ENCODE assay signal across 9 cellular contexts in the genomic region with DNA sequence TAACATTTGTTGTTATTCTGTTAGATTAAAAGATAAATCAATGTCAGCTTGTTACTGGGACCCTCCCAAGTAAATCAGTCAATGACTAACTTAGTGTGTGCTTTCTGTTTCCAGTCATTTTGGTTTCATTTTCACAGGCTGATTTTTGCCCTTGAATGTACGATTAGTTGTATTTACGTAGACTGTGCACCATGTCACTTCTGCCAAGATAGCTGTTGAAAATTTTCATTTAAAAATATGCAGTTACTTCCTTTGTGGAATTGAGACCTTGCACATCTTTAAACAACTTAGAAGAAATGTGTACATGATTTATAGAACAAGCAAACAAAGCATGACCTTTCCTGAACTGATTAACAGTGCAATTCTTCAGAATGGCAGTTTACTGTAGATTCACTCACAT.
DNase-seq lines count a peak whose midpoint lies in the region; ATAC-seq, FAIRE-seq and TF ChIP-seq lines count a peak whose summit lies in the region.
"Had no signal": no experiment of that assay in that cellular context is flagged by ENCODE, and none has a peak within 500 bp of the region (broad histone marks: within the 10 kb centered on the region; RNA-seq: fewer than 3 reads in every experiment).

No MANE protein-coding gene starts in this region.

- H3K27ac ChIP-seq in A549 = peak overlapping the region; percentile 44 to 53; a peak in 4 of 6 replicates
- H3K27ac ChIP-seq in esophagus squamous epithelium = no peak overlapping the region

- H3K4me3 ChIP-seq in A549 = no peak overlapping the region
- no peak overlapping the region for H3K4me3 ChIP-seq in fibroblast of the aortic adventitia (ENCODE audit: low read depth, low read length)
- H3K4me3 ChIP-seq in esophagus squamous epithelium = peak overlapping the region in 1 of 4 donors; percentile 41

- 5% methylated on average over 2 of the region's 2 CpGs for WGBS in A549 (ENCODE audit: missing lambda C conversion rate)
- WGBS in esophagus squamous epithelium, 2 donors = 27 to 37% methylated on average over 2 of the region's 2 CpGs

- CTCF ChIA-PET in A549 (lab: Yijun Ruan, JAX) = no interaction called here
- CTCF ChIA-PET in activated CD4-positive, alpha-beta T cell treated with anti-CD3 and anti-CD28 coated beads for 36 hours (lab: Charles Lee) = no interaction called here

- no peak for TF ChIP-seq RAD21 in A549 (conservative IDR thresholded peaks at IDR 0.05 in 1 of 2, IDR thresholded peaks at IDR 0.05 in 1 of 2)

- H3K27me3 Mint-ChIP-seq in T-helper 17 cell = no peaks in the 10 kb centered on the region
- peaks cover 3% of the 10 kb centered on the region for H3K27me3 Mint-ChIP-seq in activated CD4-positive, alpha-beta T cell treated with anti-CD3 and anti-CD28 coated beads for 36 hours
- H3K27me3 Mint-ChIP-seq: CD4-positive, CD25-positive, alpha-beta regulatory T cell had no signal

- H3K4me1 Mint-ChIP-seq in T-helper 17 cell = peaks cover 2% of the 10 kb centered on the region
- H3K4me1 Mint-ChIP-seq in activated CD4-positive, alpha-beta T cell treated with anti-CD3 and anti-CD28 coated beads for 36 hours = no peaks in the 10 kb centered on the region
- H3K4me1 Mint-ChIP-seq: CD4-positive, CD25-positive, alpha-beta regulatory T cell had no signal

- ATAC-seq in A549 = no peak
- ATAC-seq in GM21367 (IDR thresholded peaks at IDR 0.05; ENCODE audit: unreplicated experiment) = peak; percentile 82
- peak; percentile 77 for ATAC-seq in HG03558 (IDR thresholded peaks at IDR 0.05; ENCODE audit: extremely low read depth, unreplicated experiment)
- ATAC-seq in T-helper 17 cell = no peak
- ATAC-seq in activated CD4-positive, alpha-beta T cell treated with anti-CD3 and anti-CD28 coated beads for 36 hours = no peak

- peaks cover 14% of the 10 kb centered on the region; the same call in 1 of the 3 replicates for H3K4me1 ChIP-seq in A549
- H3K4me1 ChIP-seq in esophagus squamous epithelium = peaks cover 0 to 11% (median 10%) of the 10 kb centered on the region in 3 donors

- no peaks in the 10 kb centered on the region for H3K36me3 ChIP-seq in esophagus squamous epithelium

- TF ChIP-seq CTCF in A549 (IDR thresholded peaks at IDR 0.05) = no peak
- no peak for TF ChIP-seq CTCF in fibroblast of the aortic adventitia (IDR thresholded peaks at IDR 0.05; ENCODE audit: insufficient read depth, low read length)
- TF ChIP-seq CTCF in esophagus squamous epithelium (IDR thresholded peaks at IDR 0.05) = no peak

- intact Hi-C loops in activated CD4-positive, alpha-beta T cell treated with anti-CD3 and anti-CD28 coated beads for 36 hours (cut with DNase I, micrococcal nuclease) = no loop called here
- intact Hi-C loops in esophagus squamous epithelium (cut with DNase I) = no loop called here

- no peak overlapping the region for H3K27ac Mint-ChIP-seq in T-helper 17 cell
- no peak overlapping the region for H3K27ac Mint-ChIP-seq in activated CD4-positive, alpha-beta T cell treated with anti-CD3 and anti-CD28 coated beads for 36 hours
- H3K27ac Mint-ChIP-seq: CD4-positive, CD25-positive, alpha-beta regulatory T cell had no signal

- DNase-seq in A549 (ENCODE audit: low read depth in 1 of 2, low spot score in 1 of 2) (peak in 1 of 2 experiments; percentile 12), fibroblast of the aortic adventitia (ENCODE audit: low read depth) (peak; percentile 72), NCI-H2029 treated with DMSO at 0.1 percent for 48 hours (lab: John Stamatoyannopoulos, UW) (no peak), T-helper 17 cell (no peak), esophagus squamous epithelium (lab: John Stamatoyannopoulos, UW) (no peak)
- DNase-seq in activated CD4-positive, alpha-beta T cell treated with anti-CD3 and anti-CD28 coated beads for 36 hours = no peak

- H3K4me2 ChIP-seq in A549 = peak overlapping the region; percentile 74

- POLR2A ChIA-PET in A549 (lab: Yijun Ruan, JAX) = no interaction called here
- POLR2A ChIA-PET in activated CD4-positive, alpha-beta T cell treated with anti-CD3 and anti-CD28 coated beads for 36 hours (lab: Charles Lee) = no interaction called here

- TF ChIP-seq POLR2A in A549 (IDR thresholded peaks at IDR 0.05; ENCODE audit: low read length) (no peak), esophagus squamous epithelium (IDR thresholded peaks at IDR 0.05) (no peak)

- H3K4me3 Mint-ChIP-seq in T-helper 17 cell = no peak overlapping the region
- no peak overlapping the region for H3K4me3 Mint-ChIP-seq in activated CD4-positive, alpha-beta T cell treated with anti-CD3 and anti-CD28 coated beads for 36 hours
- H3K4me3 Mint-ChIP-seq: CD4-positive, CD25-positive, alpha-beta regulatory T cell had no signal

- FAIRE-seq in A549 (lab: Jason Lieb, UNC) = no peak

- H3K36me3 Mint-ChIP-seq in T-helper 17 cell (ENCODE audit: low read depth) = no peaks in the 10 kb centered on the region
- no peaks in the 10 kb centered on the region for H3K36me3 Mint-ChIP-seq in activated CD4-positive, alpha-beta T cell treated with anti-CD3 and anti-CD28 coated beads for 36 hours (ENCODE audit: low read depth)
- H3K36me3 Mint-ChIP-seq: CD4-positive, CD25-positive, alpha-beta regulatory T cell had no signal

- no peak for TF ChIP-seq EP300 in A549 (IDR thresholded peaks at IDR 0.05)

- H3K9me3 Mint-ChIP-seq in activated CD4-positive, alpha-beta T cell treated with anti-CD3 and anti-CD28 coated beads for 36 hours (ENCODE audit: low read depth) = no peaks in the 10 kb centered on the region
- H3K9me3 Mint-ChIP-seq: CD4-positive, CD25-positive, alpha-beta regulatory T cell had no signal

- H3K27me3 ChIP-seq in esophagus squamous epithelium = no peaks in the 10 kb centered on the region

- H3K9me3 ChIP-seq in A549 (no peaks in the 10 kb centered on the region), T-helper 17 cell (ENCODE audit: control insufficient read depth, low read length, poor library complexity, severe bottlenecking) (no peaks in the 10 kb centered on the region), esophagus squamous epithelium (no peaks in the 10 kb centered on the region)

TF ChIP-seq in A549, 52 proteins besides CTCF, POLR2A, EP300 and RAD21:
- no peak for TF ChIP-seq BHLHE40 (IDR thresholded peaks at IDR 0.05; ENCODE audit: low read depth, low read length)
- no peak for TF ChIP-seq HOXB13 (CRISPR knock-in tag; IDR thresholded peaks at IDR 0.05; ENCODE audit: low read depth)
- no peak for TF ChIP-seq FOXS1 (CRISPR knock-in tag; IDR thresholded peaks at IDR 0.05)
- TF ChIP-seq, protein P1, sequence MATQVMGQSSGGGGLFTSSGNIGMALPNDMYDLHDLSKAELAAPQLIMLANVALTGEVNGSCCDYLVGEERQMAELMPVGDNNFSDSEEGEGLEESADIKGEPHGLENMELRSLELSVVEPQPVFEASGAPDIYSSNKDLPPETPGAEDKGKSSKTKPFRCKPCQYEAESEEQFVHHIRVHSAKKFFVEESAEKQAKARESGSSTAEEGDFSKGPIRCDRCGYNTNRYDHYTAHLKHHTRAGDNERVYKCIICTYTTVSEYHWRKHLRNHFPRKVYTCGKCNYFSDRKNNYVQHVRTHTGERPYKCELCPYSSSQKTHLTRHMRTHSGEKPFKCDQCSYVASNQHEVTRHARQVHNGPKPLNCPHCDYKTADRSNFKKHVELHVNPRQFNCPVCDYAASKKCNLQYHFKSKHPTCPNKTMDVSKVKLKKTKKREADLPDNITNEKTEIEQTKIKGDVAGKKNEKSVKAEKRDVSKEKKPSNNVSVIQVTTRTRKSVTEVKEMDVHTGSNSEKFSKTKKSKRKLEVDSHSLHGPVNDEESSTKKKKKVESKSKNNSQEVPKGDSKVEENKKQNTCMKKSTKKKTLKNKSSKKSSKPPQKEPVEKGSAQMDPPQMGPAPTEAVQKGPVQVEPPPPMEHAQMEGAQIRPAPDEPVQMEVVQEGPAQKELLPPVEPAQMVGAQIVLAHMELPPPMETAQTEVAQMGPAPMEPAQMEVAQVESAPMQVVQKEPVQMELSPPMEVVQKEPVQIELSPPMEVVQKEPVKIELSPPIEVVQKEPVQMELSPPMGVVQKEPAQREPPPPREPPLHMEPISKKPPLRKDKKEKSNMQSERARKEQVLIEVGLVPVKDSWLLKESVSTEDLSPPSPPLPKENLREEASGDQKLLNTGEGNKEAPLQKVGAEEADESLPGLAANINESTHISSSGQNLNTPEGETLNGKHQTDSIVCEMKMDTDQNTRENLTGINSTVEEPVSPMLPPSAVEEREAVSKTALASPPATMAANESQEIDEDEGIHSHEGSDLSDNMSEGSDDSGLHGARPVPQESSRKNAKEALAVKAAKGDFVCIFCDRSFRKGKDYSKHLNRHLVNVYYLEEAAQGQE (IDR thresholded peaks at IDR 0.05) = no peak
- TF ChIP-seq CEBPB (IDR thresholded peaks at IDR 0.05) = no peak
- no peak for TF ChIP-seq CHD4 (IDR thresholded peaks at IDR 0.05; ENCODE audit: borderline replicate concordance)
- TF ChIP-seq ZFP36 (IDR thresholded peaks at IDR 0.05; ENCODE audit: borderline replicate concordance, partially characterized antibody) = no peak
- no peak for TF ChIP-seq HOXB5 (CRISPR knock-in tag; IDR thresholded peaks at IDR 0.05)
- no peak for TF ChIP-seq TFCP2L1 (CRISPR knock-in tag; IDR thresholded peaks at IDR 0.05)
- no peak for TF ChIP-seq JUNB (IDR thresholded peaks at IDR 0.05)
- TF ChIP-seq FOSB (CRISPR knock-in tag; IDR thresholded peaks at IDR 0.05) = no peak
- TF ChIP-seq, protein P2, sequence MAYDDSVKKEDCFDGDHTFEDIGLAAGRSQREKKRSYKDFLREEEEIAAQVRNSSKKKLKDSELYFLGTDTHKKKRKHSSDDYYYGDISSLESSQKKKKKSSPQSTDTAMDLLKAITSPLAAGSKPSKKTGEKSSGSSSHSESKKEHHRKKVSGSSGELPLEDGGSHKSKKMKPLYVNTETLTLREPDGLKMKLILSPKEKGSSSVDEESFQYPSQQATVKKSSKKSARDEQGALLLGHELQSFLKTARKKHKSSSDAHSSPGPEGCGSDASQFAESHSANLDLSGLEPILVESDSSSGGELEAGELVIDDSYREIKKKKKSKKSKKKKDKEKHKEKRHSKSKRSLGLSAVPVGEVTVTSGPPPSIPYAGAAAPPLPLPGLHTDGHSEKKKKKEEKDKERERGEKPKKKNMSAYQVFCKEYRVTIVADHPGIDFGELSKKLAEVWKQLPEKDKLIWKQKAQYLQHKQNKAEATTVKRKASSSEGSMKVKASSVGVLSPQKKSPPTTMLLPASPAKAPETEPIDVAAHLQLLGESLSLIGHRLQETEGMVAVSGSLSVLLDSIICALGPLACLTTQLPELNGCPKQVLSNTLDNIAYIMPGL (CRISPR knock-in tag; IDR thresholded peaks at IDR 0.05; ENCODE audit: borderline replicate concordance) = no peak
- no peak for TF ChIP-seq EHMT2 (IDR thresholded peaks at IDR 0.05; ENCODE audit: low read depth)
- TF ChIP-seq KDM1A (IDR thresholded peaks at IDR 0.05; ENCODE audit: low read depth) = no peak

Comparison
In these comparisons a context has a peak if more than half of its experiments do, and no peak if none do; other contexts are left out.
1. ATAC-seq: peak in GM21367 (single experiment) and HG03558 (single experiment); none in A549 (0 of 2), T-helper 17 cell (single experiment) and activated CD4-positive, alpha-beta T cell treated with anti-CD3 and anti-CD28 coated beads for 36 hours (single experiment).
2. H3K27ac ChIP-seq: peak in A549 (2 of 2); none in esophagus squamous epithelium (0 of 4).